Comparison of ENCODE assay signal across 8 cellular contexts in genomic region chr6:26532699-26533523, GRCh38. TPM values are rescaled to one million over a fixed set of nuclear protein-coding genes. Genes with fewer than 3 reads are reported as not detected.
A peak's percentile ranks its signal among the peaks of the same experiment; 100 is the strongest.
DNase-seq lines count a peak whose midpoint lies in the region; ATAC-seq and TF ChIP-seq lines count a peak whose summit lies in the region.

No MANE protein-coding gene starts in this region.

- no peak for TF ChIP-seq POLR2A in GM18505 (IDR thresholded peaks at IDR 0.05; ENCODE audit: borderline replicate concordance, extremely low read depth, insufficient read depth, insufficient read length)

- peaks cover 3% of the 10 kb centered on the region for H3K27me3 Mint-ChIP-seq in activated T-helper 1 cell treated with anti-CD3 and anti-CD28 coated beads, Interleukin-12 subunit alpha, Interleukin-12 subunit beta, Interleukin-2, Interleukin-4 antibody, amounts not matched to agents 30 ng/mL and 10 ng/mL and 1 ng/mL, durations not matched to agents 14 hours and 24 hours and 36 hours (ENCODE audit: insufficient read depth)
- H3K27me3 Mint-ChIP-seq in naive thymus-derived CD8-positive, alpha-beta T cell, result peaks cover 0 to 12% (median 0%) of the 10 kb centered on the region in 5 donors
- no peaks in the 10 kb centered on the region for H3K27me3 Mint-ChIP-seq in stimulated activated memory B cell treated with anti-CD40 and anti-IgM and Interleukin-4, amounts not matched to agents 10 μg/mL and 1 μg/mL and 100 μg/mL, for 72 hours

- DNase-seq in LNCaP clone FGC (ENCODE audit: low read depth) (peak; percentile 78), RKO (ENCODE audit: low spot score) (peak; percentile 91), fibroblast of mammary gland (ENCODE audit: low read depth) (peak; percentile 94)
- peak; percentile 86 for DNase-seq in activated T-helper 1 cell treated with anti-CD3 and anti-CD28 coated beads, Interleukin-12 subunit alpha, Interleukin-12 subunit beta, Interleukin-2, Interleukin-4 antibody, amounts not matched to agents 30 ng/mL and 10 ng/mL and 1 ng/mL, durations not matched to agents 14 hours and 24 hours and 36 hours (ENCODE audit: low spot score)
- DNase-seq in naive thymus-derived CD8-positive, alpha-beta T cell, result peak; percentile 68 to 97 (median 94)

- peak overlapping the region; percentile 94 for H3K4me3 Mint-ChIP-seq in activated T-helper 1 cell treated with anti-CD3 and anti-CD28 coated beads, Interleukin-12 subunit alpha, Interleukin-12 subunit beta, Interleukin-2, Interleukin-4 antibody, amounts not matched to agents 30 ng/mL and 10 ng/mL and 1 ng/mL, durations not matched to agents 14 hours and 24 hours and 36 hours
- peak overlapping the region; percentile 91 to 99 (median 97) for H3K4me3 Mint-ChIP-seq in naive thymus-derived CD8-positive, alpha-beta T cell
- H3K4me3 Mint-ChIP-seq in stimulated activated memory B cell treated with anti-CD40 and anti-IgM and Interleukin-4, amounts not matched to agents 10 μg/mL and 1 μg/mL and 100 μg/mL, for 72 hours, result peak overlapping the region; percentile 92

- no peaks in the 10 kb centered on the region for H3K9me3 Mint-ChIP-seq in activated T-helper 1 cell treated with anti-CD3 and anti-CD28 coated beads, Interleukin-12 subunit alpha, Interleukin-12 subunit beta, Interleukin-2, Interleukin-4 antibody, amounts not matched to agents 30 ng/mL and 10 ng/mL and 1 ng/mL, durations not matched to agents 14 hours and 24 hours and 36 hours
- H3K9me3 Mint-ChIP-seq in naive thymus-derived CD8-positive, alpha-beta T cell, result peaks cover 0 to 12% (median 0%) of the 10 kb centered on the region in 9 donors
- no peaks in the 10 kb centered on the region for H3K9me3 Mint-ChIP-seq in stimulated activated memory B cell treated with anti-CD40 and anti-IgM and Interleukin-4, amounts not matched to agents 10 μg/mL and 1 μg/mL and 100 μg/mL, for 72 hours

- no peak for TF ChIP-seq CTCF in LNCaP clone FGC (IDR thresholded peaks at IDR 0.05; ENCODE audit: control insufficient read depth, extremely low read depth, insufficient read depth)
- no peak for TF ChIP-seq CTCF in fibroblast of mammary gland (conservative IDR thresholded peaks at IDR 0.05; ENCODE audit: control insufficient read depth, insufficient read depth, low read depth, low read length)

- POLR2A ChIA-PET in naive thymus-derived CD8-positive, alpha-beta T cell (lab: Charles Lee), result interaction anchor here (0.6 to 3.0 kb wide), 19 partner anchors 9 to 1547 kb away, joined by 3 to 58 read pairs (median 4); partner anchors contain the start of genes BTN2A1 and ZNF165

- peak overlapping the region; percentile 95 for H3K27ac Mint-ChIP-seq in activated T-helper 1 cell treated with anti-CD3 and anti-CD28 coated beads, Interleukin-12 subunit alpha, Interleukin-12 subunit beta, Interleukin-2, Interleukin-4 antibody, amounts not matched to agents 30 ng/mL and 10 ng/mL and 1 ng/mL, durations not matched to agents 14 hours and 24 hours and 36 hours
- peak overlapping the region; percentile 91 to 99 (median 94) for H3K27ac Mint-ChIP-seq in naive thymus-derived CD8-positive, alpha-beta T cell
- peak overlapping the region; percentile 83 for H3K27ac Mint-ChIP-seq in stimulated activated memory B cell treated with anti-CD40 and anti-IgM and Interleukin-4, amounts not matched to agents 10 μg/mL and 1 μg/mL and 100 μg/mL, for 72 hours

- H3K4me3 ChIP-seq in LNCaP clone FGC (ENCODE audit: low read depth, low read length), result peak overlapping the region; percentile 66
- peak overlapping the region; percentile 82 for H3K4me3 ChIP-seq in fibroblast of mammary gland (ENCODE audit: control insufficient read depth, low read depth, low read length)

- intact Hi-C loops in activated T-helper 1 cell treated with anti-CD3 and anti-CD28 coated beads, Interleukin-12 subunit alpha, Interleukin-12 subunit beta, Interleukin-2, Interleukin-4 antibody, amounts not matched to agents 30 ng/mL and 10 ng/mL and 1 ng/mL, durations not matched to agents 14 hours and 24 hours and 36 hours (cut with micrococcal nuclease), result loop anchor here (1.0 to 10.0 kb wide), 7 partner anchors 12 to 508 kb away; partner anchors contain the start of genes BTN2A1 and BTN3A3

- H3K36me3 Mint-ChIP-seq in activated T-helper 1 cell treated with anti-CD3 and anti-CD28 coated beads, Interleukin-12 subunit alpha, Interleukin-12 subunit beta, Interleukin-2, Interleukin-4 antibody, amounts not matched to agents 30 ng/mL and 10 ng/mL and 1 ng/mL, durations not matched to agents 14 hours and 24 hours and 36 hours (ENCODE audit: low read depth), result no peaks in the 10 kb centered on the region
- peaks cover 0 to 5% (median 4%) of the 10 kb centered on the region in 3 donors for H3K36me3 Mint-ChIP-seq in naive thymus-derived CD8-positive, alpha-beta T cell
- no peaks in the 10 kb centered on the region for H3K36me3 Mint-ChIP-seq in stimulated activated memory B cell treated with anti-CD40 and anti-IgM and Interleukin-4, amounts not matched to agents 10 μg/mL and 1 μg/mL and 100 μg/mL, for 72 hours

- H3K4me1 Mint-ChIP-seq in activated T-helper 1 cell treated with anti-CD3 and anti-CD28 coated beads, Interleukin-12 subunit alpha, Interleukin-12 subunit beta, Interleukin-2, Interleukin-4 antibody, amounts not matched to agents 30 ng/mL and 10 ng/mL and 1 ng/mL, durations not matched to agents 14 hours and 24 hours and 36 hours (ENCODE audit: low read depth), result peaks cover 46% of the 10 kb centered on the region
- peaks cover 36 to 67% (median 62%) of the 10 kb centered on the region in 4 donors for H3K4me1 Mint-ChIP-seq in naive thymus-derived CD8-positive, alpha-beta T cell
- peaks cover 28% of the 10 kb centered on the region for H3K4me1 Mint-ChIP-seq in stimulated activated memory B cell treated with anti-CD40 and anti-IgM and Interleukin-4, amounts not matched to agents 10 μg/mL and 1 μg/mL and 100 μg/mL, for 72 hours

- ATAC-seq in GM18505 (IDR thresholded peaks at IDR 0.05; ENCODE audit: unreplicated experiment), result peak; percentile 34
- ATAC-seq in naive thymus-derived CD8-positive, alpha-beta T cell, result peak; percentile 49 to 51
- ATAC-seq in stimulated activated memory B cell treated with anti-CD40 and anti-IgM and Interleukin-4, amounts not matched to agents 10 μg/mL and 1 μg/mL and 100 μg/mL, for 72 hours, result peak; percentile 63
- ATAC-seq in GM19395 (IDR thresholded peaks at IDR 0.05; ENCODE audit: unreplicated experiment), result no peak

RNA-seq across cellular contexts. Expression of gene HMGN4, which starts 5.3 kb away (rescaled TPM):
- 77.6 and 86.8 TPM in 2 replicates for total RNA-seq in activated T-helper 1 cell treated with anti-CD3 and anti-CD28 coated beads, Interleukin-12 subunit alpha, Interleukin-12 subunit beta, Interleukin-2, Interleukin-4 antibody, amounts not matched to agents 30 ng/mL and 10 ng/mL and 1 ng/mL, durations not matched to agents 14 hours and 24 hours and 36 hours
- 10 to 100 TPM; 73.3 to 77.5 TPM for total RNA-seq in naive thymus-derived CD8-positive, alpha-beta T cell
- 100 to 1,000 TPM; 110 to 183 (median 151) TPM for polyA plus RNA-seq in naive thymus-derived CD8-positive, alpha-beta T cell

RNA-seq across cellular contexts. Expression of gene BTN1A1, which starts 32.8 kb away (rescaled TPM):
- total RNA-seq in activated T-helper 1 cell treated with anti-CD3 and anti-CD28 coated beads, Interleukin-12 subunit alpha, Interleukin-12 subunit beta, Interleukin-2, Interleukin-4 antibody, amounts not matched to agents 30 ng/mL and 10 ng/mL and 1 ng/mL, durations not matched to agents 14 hours and 24 hours and 36 hours, result not detected in 2 replicates
- not detected for total RNA-seq in naive thymus-derived CD8-positive, alpha-beta T cell
- polyA plus RNA-seq in naive thymus-derived CD8-positive, alpha-beta T cell, result not detected
